ENCODE assay signal across 19 cellular contexts in genomic region chr18:76126327-76126726, GRCh38.
DNase-seq lines count a peak whose midpoint lies in the region; ATAC-seq, FAIRE-seq and TF ChIP-seq lines count a peak whose summit lies in the region.
"Had no signal": no experiment of that assay in that cellular context is flagged by ENCODE, and none has a peak within 500 bp of the region (broad histone marks: within the 10 kb centered on the region; RNA-seq: fewer than 3 reads in every experiment).

No MANE protein-coding gene starts in this region.

- H3K18ac ChIP-seq in H1 (ENCODE audit: extremely low read depth, low read length): no peak overlapping the region
- no peak overlapping the region for H3K18ac ChIP-seq in mesendoderm (ENCODE audit: low read length)

- TF ChIP-seq POLR2A in H1 (IDR thresholded peaks at IDR 0.05; ENCODE audit: control extremely low read depth in 1 of 2, low read depth in 2 of 2, low read length in 2 of 2): no peak

- H4K5ac ChIP-seq in H1 (ENCODE audit: insufficient read length, low read depth, low read length): no peak overlapping the region
- H4K5ac ChIP-seq in mesendoderm (ENCODE audit: low read length): no peak overlapping the region

- no peak overlapping the region for H2AFZ ChIP-seq in H1 (ENCODE audit: low read length)
- H2AFZ ChIP-seq: parathyroid adenoma had no signal

- no peaks in the 10 kb centered on the region for H3K23me2 ChIP-seq in H1 (ENCODE audit: low read depth, low read length)

- ATAC-seq in GM19324 (IDR thresholded peaks at IDR 0.05; ENCODE audit: low FRiP score, unreplicated experiment): no peak
- no peak for ATAC-seq in GM19397 (IDR thresholded peaks at IDR 0.05; ENCODE audit: unreplicated experiment)
- no peak for ATAC-seq in GM21447 (IDR thresholded peaks at IDR 0.05; ENCODE audit: unreplicated experiment)
- no peak for ATAC-seq in GM18907 (IDR thresholded peaks at IDR 0.05; ENCODE audit: unreplicated experiment)
- ATAC-seq: GM12878 had no signal

- FAIRE-seq in H1 (lab: Jason Lieb, UNC): no peak
- FAIRE-seq: GM12878 had no signal

- CTCF ChIA-PET in H1 (lab: Charles Lee; ENCODE audit: partially characterized antibody): interaction anchor here (0.7 to 2.1 kb wide), 8 partner anchors 10 to 247 kb away, joined by 3 to 5 read pairs (median 4); no protein-coding TSS in a partner anchor

- H3K4me1 ChIP-seq in H1 (replicated peaks in 1 of 4; ENCODE audit: control insufficient read depth in 3 of 4, insufficient read depth in 4 of 4, low read length in 3 of 4) (peaks cover 0 to 3% (median 0%) of the 10 kb centered on the region in 4 experiments; a peak in 1 of 7 replicates), mesendoderm (ENCODE audit: control insufficient read depth, low read depth, low read length) (no peaks in the 10 kb centered on the region)
- H3K4me1 ChIP-seq: parathyroid adenoma, SJCRH30, upper lobe of left lung had no signal

- H2BK120ac ChIP-seq in H1 (replicated peaks; ENCODE audit: low read depth, low read length): no peak overlapping the region
- no peak overlapping the region for H2BK120ac ChIP-seq in mesendoderm (ENCODE audit: low read depth, low read length)

- no peak overlapping the region for H2BK5ac ChIP-seq in H1 (ENCODE audit: low read depth, low read length)
- no peak overlapping the region for H2BK5ac ChIP-seq in mesendoderm (ENCODE audit: low read length)

- H3K36me3 ChIP-seq in H1 (ENCODE audit: control insufficient read depth in 2 of 4, insufficient read depth in 4 of 4, low read length in 3 of 4) (no peaks in the 10 kb centered on the region), mesendoderm (ENCODE audit: control insufficient read depth, insufficient read depth, low read length) (no peaks in the 10 kb centered on the region)
- H3K36me3 ChIP-seq: BLaER1, SJCRH30, upper lobe of left lung had no signal

- no peak overlapping the region for H2BK20ac ChIP-seq in H1 (ENCODE audit: low read length)

- H4K20me1 ChIP-seq in H1 (replicated peaks in 1 of 2; ENCODE audit: control insufficient read depth in 1 of 2, insufficient read depth in 2 of 2, low read length in 2 of 2): no peaks in the 10 kb centered on the region
- H4K20me1 ChIP-seq: BLaER1 had no signal

- H3K23ac ChIP-seq in H1 (ENCODE audit: insufficient read length) (no peak overlapping the region), mesendoderm (ENCODE audit: low read length) (no peak overlapping the region)

- H3K79me2 ChIP-seq in H1 (ENCODE audit: control insufficient read depth in 1 of 2, insufficient read depth in 2 of 2, low read length in 2 of 2) (no peaks in the 10 kb centered on the region), mesendoderm (ENCODE audit: control insufficient read depth, insufficient read depth, low read length) (no peaks in the 10 kb centered on the region)
- H3K79me2 ChIP-seq: parathyroid adenoma had no signal

- H2AK5ac ChIP-seq in H1 (ENCODE audit: low read depth, low read length) (no peak overlapping the region), mesendoderm (ENCODE audit: low read length) (no peak overlapping the region)

- no peaks in the 10 kb centered on the region for H3K9me3 ChIP-seq in H1 (ENCODE audit: insufficient read depth in 2 of 2, low read depth in 1 of 2, low read length in 1 of 2)
- H3K9me3 ChIP-seq: SJCRH30, upper lobe of left lung had no signal

- TF ChIP-seq EP300 in H1 (IDR thresholded peaks at IDR 0.05; ENCODE audit: borderline replicate concordance in 1 of 2, low read depth in 2 of 2, low read length in 2 of 2): no peak

- H3K27ac ChIP-seq in H1 (ENCODE audit: low read depth, low read length) (no peak overlapping the region), mesendoderm (ENCODE audit: low read depth, low read length) (no peak overlapping the region)
- H3K27ac ChIP-seq: BLaER1, parathyroid adenoma, SJCRH30, upper lobe of left lung had no signal

- DNase-seq in DMS153 treated with DMSO at 0.1 percent for 48 hours (lab: John Stamatoyannopoulos, UW; ENCODE audit: unreplicated experiment) (peak; percentile 3), NCI-H1092 (lab: John Stamatoyannopoulos, UW) (peak; percentile 42), H1 (ENCODE audit: low read depth in 1 of 2, low spot score in 2 of 2) (peak in 1 of 2 experiments; percentile 17), mesendoderm (peak; percentile 53)
- DNase-seq: activated naive CD4-positive, alpha-beta T cell treated with anti-CD3 and anti-CD28 coated beads, Interleukin-2, amount 10 ng/mL, durations not matched to agents 7 days and 5 days; effector CD4-positive, alpha-beta T cell; immature natural killer cell; NCI-H1436 treated with DMSO at 0.1 percent for 48 hours; NK-92 treated with Interleukin-12 subunit alpha and Interleukin-12 subunit beta, amount 100 ng/mL, for 24 hours; stimulated activated CD4-positive, alpha-beta T cell treated with anti-CD3 and anti-CD28 coated beads, Interleukin-1b, Interleukin-23, amount 100 ng/mL, for 48 hours; upper lobe of left lung had no signal

- TF ChIP-seq CTCF in H1 (IDR thresholded peaks at IDR 0.05; ENCODE audit: control extremely low read depth in 1 of 3, insufficient read depth in 1 of 3, low read depth in 1 of 3, low read length in 3 of 3): peak; percentile 65 to 71 (median 70)

- H4K8ac ChIP-seq in H1 (ENCODE audit: extremely low read depth, insufficient read depth, low read length): no peak overlapping the region
- H4K8ac ChIP-seq in mesendoderm (ENCODE audit: low read depth, low read length): no peak overlapping the region

- no peaks in the 10 kb centered on the region for H3K27me3 ChIP-seq in H1 (replicated peaks in 1 of 4; ENCODE audit: control insufficient read depth in 3 of 4, extremely low read depth in 1 of 4, insufficient read depth in 3 of 4, low read length in 3 of 4)
- H3K27me3 ChIP-seq in mesendoderm (ENCODE audit: insufficient read depth, low read length, poor library complexity): no peaks in the 10 kb centered on the region
- H3K27me3 ChIP-seq: BLaER1, SJCRH30, upper lobe of left lung had no signal

- H3K14ac ChIP-seq in H1 (ENCODE audit: insufficient read length): no peak overlapping the region

- no peak overlapping the region for H3K4ac ChIP-seq in H1 (replicated peaks; ENCODE audit: insufficient read length, low read depth, low read length)
- no peak overlapping the region for H3K4ac ChIP-seq in mesendoderm (ENCODE audit: low read depth, low read length)

- 92% methylated on average over 6 of the region's 6 CpGs; no CpG with 5 or more reads in 1 of the 2 experiments for WGBS in H1 (ENCODE audit: extremely low coverage in 1 of 2, insufficient coverage in 1 of 2, insufficient read length in 1 of 2, insufficient replicate concordance in 2 of 2, low coverage in 1 of 2, low lambda C conversion rate in 2 of 2, missing lambda C conversion rate in 1 of 2), 2 experiments
- no CpG with 5 or more reads among the region's 6 CpGs for WGBS in mesendoderm (ENCODE audit: extremely low coverage, insufficient coverage, low lambda C conversion rate)

- no peak overlapping the region for H2BK15ac ChIP-seq in H1 (ENCODE audit: low read length)
- H2BK15ac ChIP-seq in mesendoderm (replicated peaks; ENCODE audit: low read depth): no peak overlapping the region

- no peak overlapping the region; the same call in 1 of the 2 replicates for H2BK12ac ChIP-seq in H1 (ENCODE audit: low read depth, low read length)

- H3K4me3 ChIP-seq in H1 (ENCODE audit: extremely low read depth in 1 of 4, insufficient read depth in 2 of 4, low read depth in 3 of 4, low read length in 4 of 4): no peak overlapping the region
- H3K4me3 ChIP-seq in mesendoderm (ENCODE audit: low read length): no peak overlapping the region
- H3K4me3 ChIP-seq: BLaER1, GM12878, SJCRH30, upper lobe of left lung had no signal

- no peak overlapping the region for H3K9ac ChIP-seq in H1 (replicated peaks in 1 of 4; ENCODE audit: extremely low read depth in 1 of 4, low read depth in 3 of 4, low read length in 3 of 4)
- no peak overlapping the region for H3K9ac ChIP-seq in mesendoderm (ENCODE audit: low read length)
- H3K9ac ChIP-seq: BLaER1, parathyroid adenoma had no signal

- no peak overlapping the region for H3K56ac ChIP-seq in H1 (replicated peaks; ENCODE audit: insufficient read length, low read depth, low read length)
- no peak overlapping the region for H3K56ac ChIP-seq in mesendoderm (ENCODE audit: low read length)

- peak; percentile 85 to 90 for TF ChIP-seq RAD21 in H1 (IDR thresholded peaks at IDR 0.05 in 1 of 2, conservative IDR thresholded peaks at IDR 0.05 in 1 of 2; ENCODE audit: low read depth in 2 of 2, low read length in 2 of 2)

- no peak overlapping the region for H3K4me2 ChIP-seq in H1 (ENCODE audit: insufficient read depth in 1 of 2, low read depth in 2 of 2, low read length in 2 of 2)
- H3K4me2 ChIP-seq in mesendoderm (ENCODE audit: low read length): no peak overlapping the region
- H3K4me2 ChIP-seq: BLaER1 had no signal

- POLR2A ChIA-PET in H1 (lab: Charles Lee; ENCODE audit: partially characterized antibody): no interaction called here

- H4K91ac ChIP-seq in H1 (replicated peaks; ENCODE audit: insufficient read length, low read length): no peak overlapping the region

- no peaks in the 10 kb centered on the region for H3K79me1 ChIP-seq in H1 (ENCODE audit: low read depth, low read length)
- no peaks in the 10 kb centered on the region for H3K79me1 ChIP-seq in mesendoderm (ENCODE audit: low read length)

TF ChIP-seq in H1, 55 proteins besides CTCF, POLR2A, EP300 and RAD21:
- no peak for TF ChIP-seq ATF2 (IDR thresholded peaks at IDR 0.05; ENCODE audit: low read length)
- TF ChIP-seq RXRA (IDR thresholded peaks at IDR 0.05; ENCODE audit: insufficient read depth, low read depth, low read length): no peak
- no peak for TF ChIP-seq RNF2 (IDR thresholded peaks at IDR 0.05; ENCODE audit: borderline replicate concordance, low read depth, low read length, missing control alignments, poor library complexity, severe bottlenecking)
- no peak for TF ChIP-seq SRF (IDR thresholded peaks at IDR 0.05; ENCODE audit: low read depth, low read length)
- TF ChIP-seq KDM4A (IDR thresholded peaks at IDR 0.05; ENCODE audit: low read depth, low read length, severe bottlenecking): no peak
- TF ChIP-seq CEBPB (IDR thresholded peaks at IDR 0.05; ENCODE audit: low read depth, low read length): no peak
- TF ChIP-seq SP4 (IDR thresholded peaks at IDR 0.05; ENCODE audit: low read length): no peak
TF ChIP-seq in H1: peak in this region for 0.
